Comparison of ENCODE assay signal across 1 cellular context in genomic region chr22:42275176-42275575, GRCh38.
TF ChIP-seq lines count a peak whose summit lies in the region.

No MANE protein-coding gene starts in this region.

TF ChIP-seq in H1, 55 proteins besides CTCF, POLR2A, EP300 and RAD21 (continued from another document):
- TF ChIP-seq RNF2 (IDR thresholded peaks at IDR 0.05; ENCODE audit: borderline replicate concordance, low read depth, low read length, missing control alignments, poor library complexity, severe bottlenecking), result no peak
- no peak for TF ChIP-seq POU5F1 (IDR thresholded peaks at IDR 0.05; ENCODE audit: low read depth, low read length)
- TF ChIP-seq TBP (IDR thresholded peaks at IDR 0.05; ENCODE audit: low read depth, low read length), result no peak
- no peak for TF ChIP-seq E2F6 (IDR thresholded peaks at IDR 0.05)
- TF ChIP-seq HDAC6 (IDR thresholded peaks at IDR 0.05; ENCODE audit: low read depth, low read length), result no peak
- TF ChIP-seq RXRA (IDR thresholded peaks at IDR 0.05; ENCODE audit: insufficient read depth, low read depth, low read length), result no peak
- TF ChIP-seq USF2 (IDR thresholded peaks at IDR 0.05; ENCODE audit: low read length), result no peak
- TF ChIP-seq MAFK (IDR thresholded peaks at IDR 0.05; ENCODE audit: low read depth, low read length), result no peak
